Comparison of ENCODE assay signal across 9 cellular contexts in the genomic region with DNA sequence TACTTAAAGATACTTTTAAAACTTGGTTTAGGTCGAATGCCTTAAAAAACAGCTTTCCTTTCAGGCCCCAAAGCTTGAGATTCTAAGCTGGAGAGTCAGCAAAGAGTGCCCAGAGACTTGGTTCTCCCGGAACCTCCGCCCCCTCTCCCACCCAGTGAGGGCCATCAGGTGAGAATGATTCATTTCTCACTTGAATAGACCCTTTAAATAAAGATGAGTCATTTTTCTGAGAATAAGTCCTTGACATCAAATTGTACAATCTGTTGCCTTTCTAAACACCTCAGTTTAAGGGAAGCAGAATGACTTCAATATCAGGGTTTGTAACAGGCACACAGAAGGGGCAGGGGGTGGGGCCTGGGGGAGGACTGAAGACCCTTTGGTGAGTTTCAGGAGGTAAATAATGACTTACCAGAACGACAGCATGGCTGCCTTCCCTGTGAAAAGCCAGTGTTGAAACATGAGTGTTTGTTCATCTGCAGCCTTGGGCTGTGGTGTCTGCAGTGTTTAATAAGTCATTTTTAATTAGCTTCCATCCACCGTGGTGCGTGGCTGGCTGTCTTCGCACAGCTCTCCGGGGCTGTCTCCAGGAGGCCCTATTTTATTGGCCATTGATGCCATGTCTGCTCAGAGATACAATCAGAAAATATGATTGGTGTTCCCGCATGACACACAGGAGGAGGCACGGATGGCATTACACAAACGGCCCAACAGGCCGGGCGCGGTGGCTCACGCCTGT.
DNase-seq lines count a peak whose midpoint lies in the region; ATAC-seq and TF ChIP-seq lines count a peak whose summit lies in the region.
"Had no signal": no experiment of that assay in that cellular context is flagged by ENCODE, and none has a peak within 500 bp of the region (broad histone marks: within the 10 kb centered on the region; RNA-seq: fewer than 3 reads in every experiment).

No MANE protein-coding gene starts in this region.

- no TSS peak for BruUV-seq in Calu3 (replicated peaks; lab: Mats Ljungman, UMichigan)

- DNase-seq in Calu3 (peak; percentile 41), NCI-H345 treated with DMSO at 0.1 percent for 48 hours (lab: John Stamatoyannopoulos, UW; ENCODE audit: unreplicated experiment) (peak; percentile 7), esophagus muscularis mucosa (ENCODE audit: extremely low spot score) (no peak), suprapubic skin (ENCODE audit: low spot score in 2 of 2) (no peak), MG63 (no peak), NCI-H1048 (lab: John Stamatoyannopoulos, UW) (no peak), NCI-H82 treated with DMSO at 0.1 percent for 48 hours (lab: John Stamatoyannopoulos, UW; ENCODE audit: unreplicated experiment) (no peak)

- peak overlapping the region; percentile 41 for H3K4me3 Mint-ChIP-seq in Calu3 (ENCODE audit: low read depth, unreplicated experiment)

- no peak for TF ChIP-seq EP300 in esophagus muscularis mucosa (IDR thresholded peaks at IDR 0.05)
- no peak for TF ChIP-seq EP300 in suprapubic skin (IDR thresholded peaks at IDR 0.05)

- WGBS in esophagus muscularis mucosa, result 68% methylated on average over 15 of the region's 15 CpGs
- 66% methylated on average over 15 of the region's 15 CpGs for WGBS in suprapubic skin

- CTCF ChIA-PET in Calu3 (lab: Charles Lee), result interaction anchor here (0.6 to 1.3 kb wide), 5 partner anchors 14 to 289 kb away, joined by 3 to 6 read pairs (median 3); no protein-coding TSS in a partner anchor

- no peaks in the 10 kb centered on the region for H3K9me3 Mint-ChIP-seq in Calu3 (ENCODE audit: low read depth, unreplicated experiment)

- H3K4me3 ChIP-seq in esophagus muscularis mucosa (no peak overlapping the region), suprapubic skin (no peak overlapping the region), MG63 (no peak overlapping the region)

- no peaks in the 10 kb centered on the region for H3K36me3 ChIP-seq in esophagus muscularis mucosa
- no peaks in the 10 kb centered on the region for H3K36me3 ChIP-seq in suprapubic skin
- no peaks in the 10 kb centered on the region for H3K36me3 ChIP-seq in MG63

- H3K9me3 ChIP-seq in esophagus muscularis mucosa (no peaks in the 10 kb centered on the region), suprapubic skin (no peaks in the 10 kb centered on the region), MG63 (no peaks in the 10 kb centered on the region)

- no peak for TF ChIP-seq CTCF in Calu3 (IDR thresholded peaks at IDR 0.05; ENCODE audit: unreplicated experiment)
- no peak for TF ChIP-seq CTCF in esophagus muscularis mucosa (IDR thresholded peaks at IDR 0.05)
- TF ChIP-seq CTCF in suprapubic skin (IDR thresholded peaks at IDR 0.05), result no peak

- H3K27me3 ChIP-seq in esophagus muscularis mucosa (peaks cover 0 to 27% (median 0%) of the 10 kb centered on the region in 4 donors), suprapubic skin (peaks cover 41% of the 10 kb centered on the region), MG63 (0 out of 2 replicates have a peak, but pooled peaks cover 1% of the 10 kb centered on the region)

- peaks cover 3 to 13% (median 8%) of the 10 kb centered on the region in 4 donors for H3K4me1 ChIP-seq in esophagus muscularis mucosa
- peaks cover 27% of the 10 kb centered on the region for H3K4me1 ChIP-seq in suprapubic skin

- peaks cover 18% of the 10 kb centered on the region for H3K4me1 Mint-ChIP-seq in Calu3 (ENCODE audit: low read depth, unreplicated experiment)

- peak overlapping the region; percentile 69 for H3K27ac Mint-ChIP-seq in Calu3 (ENCODE audit: unreplicated experiment)

- H3K36me3 Mint-ChIP-seq in Calu3 (ENCODE audit: insufficient read depth, unreplicated experiment), result peaks cover 6% of the 10 kb centered on the region

- H3K27me3 Mint-ChIP-seq in Calu3 (ENCODE audit: unreplicated experiment), result peaks cover 37% of the 10 kb centered on the region

- intact Hi-C loops in Calu3 (cut with micrococcal nuclease; ENCODE audit: unreplicated experiment), result loop anchor here (2.0 kb wide), 1 partner anchor 195 kb away; no protein-coding TSS in a partner anchor
- intact Hi-C loops in esophagus muscularis mucosa (cut with DNase I), result loop anchor here (5.0 kb wide), 1 partner anchor 65 kb away; no protein-coding TSS in a partner anchor

- TF ChIP-seq POLR2A in esophagus muscularis mucosa (IDR thresholded peaks at IDR 0.05; ENCODE audit: low read depth), result no peak
- no peak for TF ChIP-seq POLR2A in suprapubic skin (IDR thresholded peaks at IDR 0.05)

- ATAC-seq in GM21423 (IDR thresholded peaks at IDR 0.05; ENCODE audit: unreplicated experiment), result peak; percentile 31

- H3K27ac ChIP-seq in esophagus muscularis mucosa (replicated peaks in 1 of 4) (peak overlapping the region in 3 of 4 donors; percentile 23 to 36 (median 28)), suprapubic skin (peak overlapping the region; percentile 59)
- H3K27ac ChIP-seq: parathyroid adenoma had no signal

Comparison
In these comparisons a context has a peak if more than half of its experiments do, and no peak if none do; other contexts are left out.
1. DNase-seq: peak in Calu3 (single experiment) and NCI-H345 treated with DMSO at 0.1 percent for 48 hours (single experiment); none in esophagus muscularis mucosa (single experiment), suprapubic skin (0 of 2), MG63 (single experiment), NCI-H1048 (single experiment) and NCI-H82 treated with DMSO at 0.1 percent for 48 hours (single experiment).